In the genomic region with DNA sequence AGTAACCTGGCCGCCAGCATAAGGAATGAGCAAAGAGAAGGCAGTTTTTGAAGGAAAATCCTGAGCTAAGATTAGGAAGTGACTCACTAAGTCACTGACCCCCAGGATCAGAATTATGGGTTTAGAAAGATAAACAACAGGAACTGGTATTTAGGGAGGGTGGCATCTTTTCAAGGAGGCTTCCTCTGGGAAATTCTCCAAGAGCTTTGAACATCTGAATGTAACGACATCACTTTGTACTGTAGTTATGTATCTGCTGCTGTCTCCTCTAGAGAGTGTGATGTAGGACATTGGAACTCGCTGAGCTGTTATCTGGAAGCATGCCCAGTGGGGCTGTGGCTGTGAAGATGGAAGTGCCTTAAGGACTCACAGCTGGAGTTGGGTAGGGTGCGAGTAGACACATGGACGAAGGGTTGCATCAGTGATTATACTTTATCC, we compare ENCODE assay signal across 10 cellular contexts.
DNase-seq lines count a peak whose midpoint lies in the region; ATAC-seq and TF ChIP-seq lines count a peak whose summit lies in the region.
"Had no signal": no experiment of that assay in that cellular context is flagged by ENCODE, and none has a peak within 500 bp of the region (broad histone marks: within the 10 kb centered on the region; RNA-seq: fewer than 3 reads in every experiment).

No MANE protein-coding gene starts in this region.

- peaks cover 4% of the 10 kb centered on the region for H3K36me3 Mint-ChIP-seq in brain

- H3K27ac ChIP-seq in right atrium auricular region = no peak overlapping the region
- H3K27ac ChIP-seq: esophagus squamous epithelium had no signal

- no peaks in the 10 kb centered on the region for H3K27me3 ChIP-seq in right atrium auricular region
- H3K27me3 ChIP-seq: esophagus squamous epithelium had no signal

- H3K9me3 Mint-ChIP-seq in brain = peaks cover 0 to 8% (median 6%) of the 10 kb centered on the region in 5 experiments

- no peak overlapping the region for H3K4me3 ChIP-seq in right atrium auricular region
- H3K4me3 ChIP-seq: esophagus squamous epithelium had no signal

- peak overlapping the region; percentile 4 to 77 (median 29) for H3K27ac Mint-ChIP-seq in brain

- H3K9me3 ChIP-seq in right atrium auricular region = no peaks in the 10 kb centered on the region
- H3K9me3 ChIP-seq: esophagus squamous epithelium had no signal

- no peaks in the 10 kb centered on the region for H3K27me3 Mint-ChIP-seq in brain

- H3K4me3 Mint-ChIP-seq in brain = no peak overlapping the region

- DNase-seq in Right ventricle myocardium inferior (ENCODE audit: missing footprints) = no peak
- no peak for DNase-seq in right atrium auricular region (ENCODE audit: low spot score)
- DNase-seq in kidney glomerular epithelial cell (lab: John Stamatoyannopoulos, UW) = peak; percentile 80
- DNase-seq in retina = no peak
- DNase-seq in NCI-H510A treated with DMSO at 0.1 percent for 48 hours (lab: John Stamatoyannopoulos, UW) = no peak
- no peak for DNase-seq in activated effector memory CD4-positive, alpha-beta T cell treated with anti-CD3 and anti-CD28 coated beads, Interleukin-2, amount 50 U/mL, for 16 hours
- DNase-seq: activated effector memory CD4-positive, alpha-beta T cell treated with Interleukin-2 at 50 U/mL for 16 hours; esophagus squamous epithelium had no signal

- H3K4me1 Mint-ChIP-seq in brain = peaks cover 14% of the 10 kb centered on the region

- intact Hi-C loops in Right ventricle myocardium inferior (cut with DNase I) = no loop called here

- TF ChIP-seq CTCF in right atrium auricular region (IDR thresholded peaks at IDR 0.05) (no peak), brain (conservative IDR thresholded peaks at IDR 0.05) (no peak)

- ATAC-seq in Right ventricle myocardium inferior (peak; percentile 94), GM19397 (IDR thresholded peaks at IDR 0.05; ENCODE audit: unreplicated experiment) (no peak)

- no peaks in the 10 kb centered on the region for H3K36me3 ChIP-seq in right atrium auricular region
- H3K36me3 ChIP-seq: esophagus squamous epithelium had no signal

- H3K4me1 ChIP-seq in right atrium auricular region = no peaks in the 10 kb centered on the region
- H3K4me1 ChIP-seq: esophagus squamous epithelium had no signal
